Comparison of ENCODE assay signal across 1 cellular context in genomic region chr2:190460533-190460932, GRCh38.
TF ChIP-seq lines count a peak whose summit lies in the region.

No MANE protein-coding gene starts in this region.

TF ChIP-seq in K562, 482 proteins besides CTCF, POLR2A, EP300 and RAD21 (continued from another document):
- TF ChIP-seq, protein P1, sequence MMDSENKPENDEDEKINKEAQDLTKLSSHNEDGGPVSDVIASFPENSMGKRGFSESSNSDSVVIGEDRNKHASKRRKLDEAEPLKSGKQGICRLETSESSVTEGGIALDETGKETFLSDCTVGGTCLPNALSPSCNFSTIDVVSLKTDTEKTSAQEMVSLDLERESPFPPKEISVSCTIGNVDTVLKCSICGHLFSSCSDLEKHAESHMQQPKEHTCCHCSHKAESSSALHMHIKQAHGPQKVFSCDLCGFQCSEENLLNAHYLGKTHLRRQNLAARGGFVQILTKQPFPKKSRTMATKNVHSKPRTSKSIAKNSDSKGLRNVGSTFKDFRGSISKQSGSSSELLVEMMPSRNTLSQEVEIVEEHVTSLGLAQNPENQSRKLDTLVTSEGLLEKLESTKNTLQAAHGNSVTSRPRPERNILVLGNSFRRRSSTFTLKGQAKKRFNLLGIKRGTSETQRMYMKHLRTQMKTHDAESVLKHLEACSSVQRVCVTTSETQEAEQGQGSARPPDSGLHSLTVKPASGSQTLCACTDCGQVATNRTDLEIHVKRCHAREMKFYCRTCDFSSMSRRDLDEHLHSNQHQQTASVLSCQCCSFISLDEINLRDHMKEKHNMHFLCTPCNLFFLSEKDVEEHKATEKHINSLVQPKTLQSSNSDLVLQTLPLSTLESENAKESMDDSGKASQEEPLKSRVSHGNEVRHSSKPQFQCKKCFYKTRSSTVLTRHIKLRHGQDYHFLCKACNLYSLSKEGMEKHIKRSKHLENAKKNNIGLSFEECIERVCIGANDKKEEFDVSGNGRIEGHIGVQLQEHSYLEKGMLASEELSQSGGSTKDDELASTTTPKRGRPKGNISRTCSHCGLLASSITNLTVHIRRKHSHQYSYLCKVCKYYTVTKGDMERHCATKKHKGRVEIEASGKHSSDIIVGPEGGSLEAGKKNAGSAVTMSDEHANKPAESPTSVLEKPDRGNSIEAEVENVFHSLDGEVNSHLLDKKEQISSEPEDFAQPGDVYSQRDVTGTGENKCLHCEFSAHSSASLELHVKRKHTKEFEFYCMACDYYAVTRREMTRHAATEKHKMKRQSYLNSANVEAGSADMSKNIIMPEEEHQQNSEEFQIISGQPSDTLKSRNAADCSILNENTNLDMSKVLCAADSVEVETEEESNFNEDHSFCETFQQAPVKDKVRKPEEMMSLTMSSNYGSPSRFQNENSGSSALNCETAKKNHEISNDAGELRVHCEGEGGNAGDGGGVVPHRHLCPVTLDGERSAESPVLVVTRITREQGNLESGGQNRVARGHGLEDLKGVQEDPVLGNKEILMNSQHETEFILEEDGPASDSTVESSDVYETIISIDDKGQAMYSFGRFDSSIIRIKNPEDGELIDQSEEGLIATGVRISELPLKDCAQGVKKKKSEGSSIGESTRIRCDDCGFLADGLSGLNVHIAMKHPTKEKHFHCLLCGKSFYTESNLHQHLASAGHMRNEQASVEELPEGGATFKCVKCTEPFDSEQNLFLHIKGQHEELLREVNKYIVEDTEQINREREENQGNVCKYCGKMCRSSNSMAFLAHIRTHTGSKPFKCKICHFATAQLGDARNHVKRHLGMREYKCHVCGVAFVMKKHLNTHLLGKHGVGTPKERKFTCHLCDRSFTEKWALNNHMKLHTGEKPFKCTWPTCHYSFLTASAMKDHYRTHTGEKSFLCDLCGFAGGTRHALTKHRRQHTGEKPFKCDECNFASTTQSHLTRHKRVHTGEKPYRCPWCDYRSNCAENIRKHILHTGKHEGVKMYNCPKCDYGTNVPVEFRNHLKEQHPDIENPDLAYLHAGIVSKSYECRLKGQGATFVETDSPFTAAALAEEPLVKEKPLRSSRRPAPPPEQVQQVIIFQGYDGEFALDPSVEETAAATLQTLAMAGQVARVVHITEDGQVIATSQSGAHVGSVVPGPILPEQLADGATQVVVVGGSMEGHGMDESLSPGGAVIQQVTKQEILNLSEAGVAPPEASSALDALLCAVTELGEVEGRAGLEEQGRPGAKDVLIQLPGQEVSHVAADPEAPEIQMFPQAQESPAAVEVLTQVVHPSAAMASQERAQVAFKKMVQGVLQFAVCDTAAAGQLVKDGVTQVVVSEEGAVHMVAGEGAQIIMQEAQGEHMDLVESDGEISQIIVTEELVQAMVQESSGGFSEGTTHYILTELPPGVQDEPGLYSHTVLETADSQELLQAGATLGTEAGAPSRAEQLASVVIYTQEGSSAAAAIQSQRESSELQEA (IDR thresholded peaks at IDR 0.05; ENCODE audit: low read depth): peak; percentile 84
- TF ChIP-seq RAD51 (IDR thresholded peaks at IDR 0.05; ENCODE audit: borderline replicate concordance, low read depth) (peak; percentile 10; the same call in 1 of the 2 replicates), HLTF (IDR thresholded peaks at IDR 0.05) (no peak), MIER1 (IDR thresholded peaks at IDR 0.05; ENCODE audit: low read depth) (no peak), ATF1 (CRISPR knock-in tag; IDR thresholded peaks at IDR 0.05) (no peak), ATF1 (tag; IDR thresholded peaks at IDR 0.05) (no peak), KLF1 (tag; IDR thresholded peaks at IDR 0.05) (no peak), PRDM10 (IDR thresholded peaks at IDR 0.05; ENCODE audit: partially characterized antibody) (no peak), NFE2 (IDR thresholded peaks at IDR 0.05; ENCODE audit: low read depth) (no peak), SMARCB1 (IDR thresholded peaks at IDR 0.05; ENCODE audit: insufficient read length, low read depth) (no peak), ARID1B (IDR thresholded peaks at IDR 0.05) (no peak), RBFOX2 (IDR thresholded peaks at IDR 0.05; ENCODE audit: low read depth, low read length) (no peak), ZNF717 (CRISPR knock-in tag; IDR thresholded peaks at IDR 0.05) (no peak), USF1 (CRISPR knock-in tag; IDR thresholded peaks at IDR 0.05) (peak; percentile 69), BHLHE40 (IDR thresholded peaks at IDR 0.05; ENCODE audit: low read length) (0 out of 2 replicates have a peak, but pooled peaks have one; percentile 52), TAF1 (IDR thresholded peaks at IDR 0.05; ENCODE audit: control insufficient read depth, extremely low read depth, insufficient read depth, low read length, severe bottlenecking) (no peak), GATAD2A (IDR thresholded peaks at IDR 0.05) (no peak), TFE3 (CRISPR knock-in tag; IDR thresholded peaks at IDR 0.05) (0 out of 2 replicates have a peak, but pooled peaks have one; percentile 14), ZNF263 (CRISPR knock-in tag; IDR thresholded peaks at IDR 0.05; ENCODE audit: borderline replicate concordance) (peak; percentile 60; the same call in 1 of the 2 replicates), MAFG (tag; conservative IDR thresholded peaks at IDR 0.05) (no peak), EWSR1 (IDR thresholded peaks at IDR 0.05; ENCODE audit: borderline replicate concordance, low read depth, partially characterized antibody) (no peak), KAT2B (IDR thresholded peaks at IDR 0.05; ENCODE audit: low read depth, low read length) (no peak), HMG20B (CRISPR knock-in tag; IDR thresholded peaks at IDR 0.05) (no peak), ZNF75A (CRISPR knock-in tag; IDR thresholded peaks at IDR 0.05) (no peak), ZNF133 (CRISPR knock-in tag; IDR thresholded peaks at IDR 0.05) (no peak)
- TF ChIP-seq, protein P2, sequence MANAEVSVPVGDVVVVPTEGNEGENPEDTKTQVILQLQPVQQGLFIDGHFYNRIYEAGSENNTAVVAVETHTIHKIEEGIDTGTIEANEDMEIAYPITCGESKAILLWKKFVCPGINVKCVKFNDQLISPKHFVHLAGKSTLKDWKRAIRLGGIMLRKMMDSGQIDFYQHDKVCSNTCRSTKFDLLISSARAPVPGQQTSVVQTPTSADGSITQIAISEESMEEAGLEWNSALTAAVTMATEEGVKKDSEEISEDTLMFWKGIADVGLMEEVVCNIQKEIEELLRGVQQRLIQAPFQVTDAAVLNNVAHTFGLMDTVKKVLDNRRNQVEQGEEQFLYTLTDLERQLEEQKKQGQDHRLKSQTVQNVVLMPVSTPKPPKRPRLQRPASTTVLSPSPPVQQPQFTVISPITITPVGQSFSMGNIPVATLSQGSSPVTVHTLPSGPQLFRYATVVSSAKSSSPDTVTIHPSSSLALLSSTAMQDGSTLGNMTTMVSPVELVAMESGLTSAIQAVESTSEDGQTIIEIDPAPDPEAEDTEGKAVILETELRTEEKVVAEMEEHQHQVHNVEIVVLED (CRISPR knock-in tag; IDR thresholded peaks at IDR 0.05): no peak
- TF ChIP-seq, protein P3, sequence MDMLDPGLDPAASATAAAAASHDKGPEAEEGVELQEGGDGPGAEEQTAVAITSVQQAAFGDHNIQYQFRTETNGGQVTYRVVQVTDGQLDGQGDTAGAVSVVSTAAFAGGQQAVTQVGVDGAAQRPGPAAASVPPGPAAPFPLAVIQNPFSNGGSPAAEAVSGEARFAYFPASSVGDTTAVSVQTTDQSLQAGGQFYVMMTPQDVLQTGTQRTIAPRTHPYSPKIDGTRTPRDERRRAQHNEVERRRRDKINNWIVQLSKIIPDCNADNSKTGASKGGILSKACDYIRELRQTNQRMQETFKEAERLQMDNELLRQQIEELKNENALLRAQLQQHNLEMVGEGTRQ (CRISPR knock-in tag; IDR thresholded peaks at IDR 0.05): peak; percentile 53
